Comparison of ENCODE assay signal across 7 cellular contexts in genomic region chr19:7069904-7070226, GRCh38. TPM values are rescaled to one million over a fixed set of nuclear protein-coding genes. Genes with fewer than 3 reads are reported as not detected.
DNase-seq lines count a peak whose midpoint lies in the region; ATAC-seq and TF ChIP-seq lines count a peak whose summit lies in the region.

No MANE protein-coding gene starts in this region.

- H3K4me3 ChIP-seq in PC-3 (ENCODE audit: low read length) (peak overlapping the region; percentile 96), neutrophil (ENCODE audit: low read depth in 1 of 2, low read length in 1 of 2) (peak overlapping the region; percentile 90 to 97)

- intact Hi-C loops in PC-3 (cut with micrococcal nuclease): no loop called here

- ATAC-seq in GM21526 (IDR thresholded peaks at IDR 0.05; ENCODE audit: low FRiP score, unreplicated experiment): peak; percentile 26
- peak; percentile 7 for ATAC-seq in PC-3
- ATAC-seq in HG03442 (IDR thresholded peaks at IDR 0.05; ENCODE audit: unreplicated experiment): no peak
- ATAC-seq in GM21381 (IDR thresholded peaks at IDR 0.05; ENCODE audit: unreplicated experiment): no peak

- H2AFZ ChIP-seq in PC-3 (ENCODE audit: low read length): peak overlapping the region; percentile 85

- no peak for DNase-seq in PC-3
- DNase-seq in endothelial cell (ENCODE audit: low spot score): no peak
- no peak for DNase-seq in iPS-NIHi7 (ENCODE audit: extremely low spot score)

- H3K9me2 ChIP-seq in PC-3 (replicated peaks; ENCODE audit: low read length): no peaks in the 10 kb centered on the region

- peaks cover 18% of the 10 kb centered on the region for H3K79me2 ChIP-seq in PC-3 (ENCODE audit: low read length)

- peak overlapping the region; percentile 95 for H3K4me2 ChIP-seq in PC-3 (ENCODE audit: low read length)

- H3K27me3 ChIP-seq in PC-3 (ENCODE audit: low read length) (no peaks in the 10 kb centered on the region), neutrophil (no peaks in the 10 kb centered on the region)

- H3K9me3 Mint-ChIP-seq in endothelial cell (ENCODE audit: unreplicated experiment): peaks cover 8% of the 10 kb centered on the region

- H3K9ac ChIP-seq in PC-3 (ENCODE audit: low read length): peak overlapping the region; percentile 85

- POLR2A ChIA-PET in PC-3 (lab: Charles Lee; ENCODE audit: unreplicated experiment): interaction anchor here (0.6 to 1.2 kb wide), 3 partner anchors 29 to 175 kb away, joined by 11 to 28 read pairs (median 16); no protein-coding TSS in a partner anchor

- H3K36me3 ChIP-seq in PC-3 (ENCODE audit: low read depth, low read length) (peaks cover 28% of the 10 kb centered on the region), neutrophil (peaks cover 38% of the 10 kb centered on the region)

- no peaks in the 10 kb centered on the region for H3F3A ChIP-seq in PC-3 (ENCODE audit: low read length, unreplicated experiment)

- H3K9me3 ChIP-seq in PC-3 (ENCODE audit: low read length): no peaks in the 10 kb centered on the region
- H3K9me3 ChIP-seq in neutrophil: no peaks in the 10 kb centered on the region

- H3K4me1 Mint-ChIP-seq in endothelial cell (ENCODE audit: unreplicated experiment): peaks cover 4% of the 10 kb centered on the region

- peaks cover 6% of the 10 kb centered on the region; the same call in 1 of the 2 replicates for H3K4me1 ChIP-seq in PC-3 (ENCODE audit: insufficient read depth, low read length)
- H3K4me1 ChIP-seq in neutrophil (ENCODE audit: control insufficient read depth in 1 of 2, insufficient read depth in 1 of 2, low read depth in 1 of 2, low read length in 1 of 2): peaks cover 10 to 20% of the 10 kb centered on the region in 2 experiments

- peak overlapping the region; percentile 96 for H3K4me3 Mint-ChIP-seq in endothelial cell (ENCODE audit: unreplicated experiment)

- CTCF ChIA-PET in PC-3 (lab: Charles Lee): no interaction called here

- peaks cover 28% of the 10 kb centered on the region for H3K36me3 Mint-ChIP-seq in endothelial cell (ENCODE audit: low read depth, unreplicated experiment)

- H3K27ac ChIP-seq in PC-3 (ENCODE audit: low read length) (peak overlapping the region; percentile 52; the same call in 1 of the 2 replicates), neutrophil (peak overlapping the region; percentile 90)

- TF ChIP-seq CTCF in PC-3 (conservative IDR thresholded peaks at IDR 0.05; ENCODE audit: low read depth, low read length) (no peak), endothelial cell (IDR thresholded peaks at IDR 0.05; ENCODE audit: unreplicated experiment) (no peak), neutrophil (IDR thresholded peaks at IDR 0.05) (no peak)

- H3K27ac Mint-ChIP-seq in endothelial cell (ENCODE audit: unreplicated experiment): peak overlapping the region; percentile 36

- H3K27me3 Mint-ChIP-seq in endothelial cell (ENCODE audit: unreplicated experiment): no peaks in the 10 kb centered on the region

- BruUV-seq in PC-3 (replicated peaks; lab: Mats Ljungman, UMichigan): TSS peak; percentile 60

- H4K20me1 ChIP-seq in PC-3 (ENCODE audit: low read length): no peaks in the 10 kb centered on the region

RNA-seq across cellular contexts. Expression of gene ZNF557, which starts 0.4 kb away (rescaled TPM):
- total RNA-seq in PC-3 (2014; rRNA removed) (12.9 and 13.7 TPM in 2 replicates), endothelial cell (ENCODE audit: unreplicated experiment) (10.3 TPM)

RNA-seq across cellular contexts. Expression of gene MBD3L3, which starts 11.4 kb away (rescaled TPM):
- not detected in 2 replicates for total RNA-seq in PC-3 (2014; rRNA removed)
- not detected for total RNA-seq in endothelial cell (ENCODE audit: unreplicated experiment)

RNA-seq across cellular contexts. Expression of gene MBD3L2, which starts 20.7 kb away (rescaled TPM):
- total RNA-seq in PC-3 (2014; rRNA removed): not detected in 2 replicates
- not detected for total RNA-seq in endothelial cell (ENCODE audit: unreplicated experiment)

RNA-seq across cellular contexts. Expression of gene MBD3L4, which starts 29.9 kb away (rescaled TPM):
- not detected in 2 replicates for total RNA-seq in PC-3 (2014; rRNA removed)
- total RNA-seq in endothelial cell (ENCODE audit: unreplicated experiment): not detected

RNA-seq across cellular contexts. Expression of gene MBD3L5, which starts 39.5 kb away (rescaled TPM):
- total RNA-seq in PC-3 (2014; rRNA removed): not detected in 2 replicates
- not detected for total RNA-seq in endothelial cell (ENCODE audit: unreplicated experiment)

Comparison
In these comparisons a context has a peak if more than half of its experiments do, and no peak if none do; other contexts are left out.
1. ATAC-seq: peak in GM21526 (single experiment) and PC-3 (single experiment); none in HG03442 (single experiment) and GM21381 (single experiment).